ENCODE assay signal across 21 cellular contexts in genomic region chr13:106597759-106598395, GRCh38.
"Had no signal": no experiment of that assay in that cellular context is flagged by ENCODE, and none has a peak within 500 bp of the region (broad histone marks: within the 10 kb centered on the region; RNA-seq: fewer than 3 reads in every experiment).

No MANE protein-coding gene starts in this region.

- H3K36me3 ChIP-seq: esophagus squamous epithelium, gastroesophageal sphincter, spleen, thoracic aorta had no signal

- H3K4me3 ChIP-seq: coronary artery, esophagus squamous epithelium, gastroesophageal sphincter, spleen had no signal

- DNase-seq: activated CD4-positive, alpha-beta memory T cell treated with anti-CD3 and anti-CD28 coated beads, Interleukin-2, amount 10 ng/mL, durations not matched to agents 7 days and 5 days; activated CD4-positive, alpha-beta T cell treated with anti-CD3 and anti-CD28 coated beads, Interleukin-2, amount 10 ng/mL, durations not matched to agents 24 days and 14 days; activated CD8-positive, alpha-beta memory T cell treated with anti-CD3 and anti-CD28 coated beads, Interleukin-2, amount 10 ng/mL, durations not matched to agents 7 days and 5 days; activated effector memory CD4-positive, alpha-beta T cell treated with anti-CD3 and anti-CD28 coated beads, Interleukin-2, amount 50 U/mL, for 16 hours; activated naive CD4-positive, alpha-beta T cell treated with anti-CD3 and anti-CD28 coated beads, Interleukin-2, amount 10 ng/mL, durations not matched to agents 7 days and 5 days; activated T-cell treated with anti-CD3 and anti-CD28 coated beads for 4 hours; amygdala; cerebellar nuclear complex; endodermal cell; esophagus squamous epithelium; head of caudate nucleus; naive B cell; occipital lobe; spleen; stimulated activated CD4-positive, alpha-beta T cell treated with anti-CD3 and anti-CD28 coated beads, Interleukin-4, amount 100 ng/mL, for 1 hour; stimulated activated naive CD4-positive, alpha-beta T cell had no signal

- ATAC-seq: activated CD4-positive, CD25-positive, alpha-beta regulatory T cell treated with anti-CD3 and anti-CD28 coated beads, Interleukin-2, amount 50 U/mL, for 24 hours; activated CD8-positive, alpha-beta memory T cell treated with anti-CD3 and anti-CD28 coated beads, Interleukin-2, amount 10 ng/mL, durations not matched to agents 7 days and 5 days had no signal

- H3K27ac ChIP-seq: coronary artery, esophagus squamous epithelium, gastroesophageal sphincter, spleen, VCaP had no signal

- H3K9me3 ChIP-seq: esophagus squamous epithelium, gastroesophageal sphincter, spleen, thoracic aorta had no signal
